30 cellular contexts compared by ENCODE assay signal in the genomic region with DNA sequence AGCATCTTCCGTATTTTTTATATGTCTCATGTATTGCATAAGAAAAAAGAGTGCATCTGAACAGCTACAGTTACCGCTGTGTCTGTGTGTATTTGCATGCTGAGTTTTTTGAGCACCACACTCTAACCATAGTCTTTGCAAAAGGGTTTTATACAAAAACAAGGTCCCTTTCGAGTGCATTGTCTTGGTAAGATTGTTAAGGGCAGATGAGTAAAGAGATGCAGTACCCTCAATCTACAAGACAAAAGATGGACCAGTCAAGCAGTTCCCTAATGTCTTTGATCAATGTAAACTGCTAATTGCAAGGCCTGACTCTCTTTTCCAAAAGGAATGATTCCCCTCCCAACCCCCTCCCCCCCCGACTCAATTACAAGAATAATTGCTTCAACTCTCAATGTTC.
"Had no signal": no experiment of that assay in that cellular context is flagged by ENCODE, and none has a peak within 500 bp of the region (broad histone marks: within the 10 kb centered on the region; RNA-seq: fewer than 3 reads in every experiment).

No MANE protein-coding gene starts in this region.

- H3K9me3 Mint-ChIP-seq: dendritic cell treated with granulocyte-macrophage colony-stimulating factor and Interleukin-4, amounts not matched to agents 40 ng/mL and 50 ng/mL, for 4 days; nephron had no signal

- H3K9me3 ChIP-seq: colonic mucosa, esophagus squamous epithelium, prostate gland, right atrium auricular region, suprapubic skin, transverse colon, upper lobe of right lung, uterus had no signal

- ATAC-seq: heart right ventricle; left lobe of liver; naive thymus-derived CD4-positive, alpha-beta T cell; sciatic nerve; stimulated activated naive CD8-positive, alpha-beta T cell treated with anti-CD3 and anti-CD28 coated beads, Interleukin-15, amount 100 ng/mL, for 72 hours; upper lobe of right lung had no signal

- H3K27ac Mint-ChIP-seq: dendritic cell treated with granulocyte-macrophage colony-stimulating factor and Interleukin-4, amounts not matched to agents 40 ng/mL and 50 ng/mL, for 4 days; naive thymus-derived CD4-positive, alpha-beta T cell; nephron; stimulated activated naive CD8-positive, alpha-beta T cell treated with anti-CD3 and anti-CD28 coated beads, Interleukin-15, amount 100 ng/mL, for 72 hours had no signal

- H3K4me1 ChIP-seq: colonic mucosa, esophagus squamous epithelium, heart right ventricle, prostate gland, right atrium auricular region, suprapubic skin, transverse colon, upper lobe of right lung, uterus had no signal

- H3K27me3 Mint-ChIP-seq: dendritic cell treated with granulocyte-macrophage colony-stimulating factor and Interleukin-4, amounts not matched to agents 40 ng/mL and 50 ng/mL, for 4 days; naive thymus-derived CD4-positive, alpha-beta T cell; stimulated activated naive CD8-positive, alpha-beta T cell treated with anti-CD3 and anti-CD28 coated beads, Interleukin-15, amount 100 ng/mL, for 72 hours had no signal

- H3K4me3 ChIP-seq: colonic mucosa, esophagus squamous epithelium, heart right ventricle, prostate gland, right atrium auricular region, smooth muscle cell, suprapubic skin, transverse colon, upper lobe of right lung, uterus had no signal

- DNase-seq: colonic mucosa; effector memory CD4-positive, alpha-beta T cell; erythroblast; esophagus squamous epithelium; foreskin melanocyte; glutamatergic neuron; heart right ventricle; hippocampal formation; kidney; mesenchymal stem cell; midbrain; naive thymus-derived CD4-positive, alpha-beta T cell; nucleus accumbens; stimulated activated CD4-positive, alpha-beta T cell treated with anti-CD3 and anti-CD28 coated beads, Interleukin-12 subunit alpha, Interleukin-12 subunit beta, amount 100 ng/mL, for 4 hours; stimulated activated CD4-positive, alpha-beta T cell treated with anti-CD3 and anti-CD28 coated beads, Interleukin-1b, Interleukin-23, amount 100 ng/mL, for 48 hours; stimulated activated CD4-positive, alpha-beta T cell treated with anti-CD3 and anti-CD28 coated beads, Interleukin-4, amount 100 ng/mL, for 1 hour; stimulated activated CD8-positive, alpha-beta memory T cell treated with anti-CD3 and anti-CD28 coated beads, Interleukin-4, amount 100 ng/mL, for 48 hours; stimulated activated naive CD4-positive, alpha-beta T cell; stimulated activated naive CD8-positive, alpha-beta T cell treated with anti-CD3 and anti-CD28 coated beads, Interleukin-15, amount 100 ng/mL, for 72 hours; transverse colon; upper lobe of right lung; uterus had no signal

- H3K4me3 Mint-ChIP-seq: dendritic cell treated with granulocyte-macrophage colony-stimulating factor and Interleukin-4, amounts not matched to agents 40 ng/mL and 50 ng/mL, for 4 days; naive thymus-derived CD4-positive, alpha-beta T cell; nephron; stimulated activated naive CD8-positive, alpha-beta T cell treated with anti-CD3 and anti-CD28 coated beads, Interleukin-15, amount 100 ng/mL, for 72 hours had no signal

- H3K4me1 Mint-ChIP-seq: nephron; stimulated activated naive CD8-positive, alpha-beta T cell treated with anti-CD3 and anti-CD28 coated beads, Interleukin-15, amount 100 ng/mL, for 72 hours had no signal

- H3K36me3 ChIP-seq: colonic mucosa, esophagus squamous epithelium, heart right ventricle, prostate gland, right atrium auricular region, suprapubic skin, transverse colon, upper lobe of right lung, uterus had no signal

- H3K27ac ChIP-seq: colonic mucosa, esophagus squamous epithelium, heart right ventricle, prostate gland, right atrium auricular region, suprapubic skin, transverse colon, upper lobe of right lung, uterus had no signal

- H3K27me3 ChIP-seq: colonic mucosa, esophagus squamous epithelium, right atrium auricular region, suprapubic skin, transverse colon, upper lobe of right lung, uterus had no signal

- H3K4me2 ChIP-seq: smooth muscle cell had no signal
